1 cellular context compared by ENCODE assay signal in genomic region chr5:160181965-160182622, GRCh38.
TF ChIP-seq lines count a peak whose summit lies in the region.

No MANE protein-coding gene starts in this region.

TF ChIP-seq in IMR-90, 13 proteins besides CTCF, POLR2A, EP300 and RAD21 (continued from another document):
- no peak for TF ChIP-seq CHD1 (IDR thresholded peaks at IDR 0.05; ENCODE audit: low read depth, low read length)
- TF ChIP-seq MXI1 (IDR thresholded peaks at IDR 0.05; ENCODE audit: borderline replicate concordance, low read depth, low read length), result no peak
- no peak for TF ChIP-seq SMC3 (IDR thresholded peaks at IDR 0.05; ENCODE audit: low read depth, low read length)
- TF ChIP-seq RCOR1 (IDR thresholded peaks at IDR 0.05; ENCODE audit: insufficient replicate concordance, low read length), result no peak
- no peak for TF ChIP-seq FOS (IDR thresholded peaks at IDR 0.05; ENCODE audit: low read depth, low read length)
- no peak for TF ChIP-seq MAZ (IDR thresholded peaks at IDR 0.05; ENCODE audit: borderline replicate concordance, low read depth, low read length)
